ENCODE assay signal across 9 cellular contexts in the genomic region with DNA sequence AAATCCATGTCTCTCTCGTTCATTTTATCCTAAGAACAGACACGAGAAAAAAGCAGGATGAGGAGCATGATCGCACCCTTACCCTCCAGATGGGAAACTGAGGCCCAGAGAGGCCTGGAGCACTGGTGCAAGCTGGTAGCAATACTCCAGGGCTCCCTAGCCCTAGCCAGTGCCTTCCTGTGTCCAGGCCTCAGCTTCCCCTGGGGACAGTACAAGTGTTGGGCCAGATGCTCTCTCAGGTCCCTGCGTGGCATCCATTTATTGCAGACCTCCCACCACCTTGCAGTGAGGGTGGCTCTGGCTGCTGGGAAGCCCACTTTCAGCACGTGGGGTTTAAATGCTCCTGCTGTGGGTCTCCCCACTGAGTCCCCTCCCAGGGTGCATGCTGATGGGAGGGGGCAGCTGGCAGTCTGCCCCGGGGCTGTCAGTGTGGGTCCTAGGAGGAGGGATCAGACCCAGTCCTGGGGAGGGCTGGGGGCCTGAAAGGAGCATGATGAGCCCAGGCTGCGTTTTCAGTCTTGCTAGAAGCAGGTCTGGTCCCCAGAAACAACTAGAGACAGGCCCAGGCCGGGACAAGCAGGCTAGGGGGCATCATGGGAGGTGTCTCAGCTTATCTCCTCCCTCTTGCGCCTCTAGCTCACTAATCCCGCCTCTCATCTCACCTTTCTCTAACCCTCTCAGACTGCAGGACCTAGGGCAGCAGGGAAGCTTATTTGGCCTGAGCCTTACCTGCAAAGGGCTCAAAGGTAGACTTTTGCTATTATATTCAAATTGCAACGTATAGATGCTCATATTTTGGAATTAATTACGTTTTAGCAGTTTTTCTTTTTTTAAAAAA. TPM values are rescaled to one million over a fixed set of nuclear protein-coding genes. Genes with fewer than 3 reads are reported as not detected.
DNase-seq lines count a peak whose midpoint lies in the region; ATAC-seq and TF ChIP-seq lines count a peak whose summit lies in the region.
"Had no signal": no experiment of that assay in that cellular context is flagged by ENCODE, and none has a peak within 500 bp of the region (broad histone marks: within the 10 kb centered on the region; RNA-seq: fewer than 3 reads in every experiment).

No MANE protein-coding gene starts in this region.

- H3K4me2 ChIP-seq in OCI-LY7 (ENCODE audit: low read length) (peak overlapping the region; percentile 80), skeletal muscle satellite cell (ENCODE audit: low read length) (peak overlapping the region; percentile 98)

- ATAC-seq in HG03469 (IDR thresholded peaks at IDR 0.05; ENCODE audit: unreplicated experiment) (no peak), GM21526 (IDR thresholded peaks at IDR 0.05; ENCODE audit: low FRiP score, unreplicated experiment) (no peak)

- H3K9me2 ChIP-seq in OCI-LY7 (ENCODE audit: insufficient read depth, low read length) = no peaks in the 10 kb centered on the region

- CTCF ChIA-PET in OCI-LY7 (lab: Charles Lee; ENCODE audit: unreplicated experiment) = interaction anchor here (0.6 to 0.7 kb wide), 2 partner anchors 24 to 28 kb away, joined by 3 read pairs; no protein-coding TSS in a partner anchor

- intact Hi-C loops in OCI-LY7 (cut with micrococcal nuclease; ENCODE audit: unreplicated experiment) = loop anchor here (2.0 kb wide), 1 partner anchor 98 kb away; no protein-coding TSS in a partner anchor

- peak overlapping the region; percentile 78 for H3K27ac ChIP-seq in OCI-LY7 (ENCODE audit: low read depth, low read length, poor library complexity, severe bottlenecking)

- peaks cover 25% of the 10 kb centered on the region for H3K79me2 ChIP-seq in OCI-LY7 (ENCODE audit: insufficient read depth, low read depth, low read length)

- H3K4me3 ChIP-seq in OCI-LY7 (ENCODE audit: low read depth, low read length, poor library complexity, severe bottlenecking) (peak overlapping the region; percentile 96), epithelial cell of proximal tubule (ENCODE audit: low read depth, low read length) (peak overlapping the region; percentile 14), skeletal muscle satellite cell (ENCODE audit: low read length) (peak overlapping the region; percentile 89)

- H3K36me3 ChIP-seq in OCI-LY7 (ENCODE audit: insufficient read depth, low read length) (peaks cover 35% of the 10 kb centered on the region), skeletal muscle satellite cell (ENCODE audit: insufficient read depth, low read length) (peaks cover 31% of the 10 kb centered on the region)

- H3K27me3 ChIP-seq in skeletal muscle satellite cell (ENCODE audit: control insufficient read depth, insufficient read depth, low read length) = no peaks in the 10 kb centered on the region
- H3K27me3 ChIP-seq: right lobe of liver had no signal

- H3K9me3 ChIP-seq in OCI-LY7 (ENCODE audit: low read length) (no peaks in the 10 kb centered on the region), skeletal muscle satellite cell (replicated peaks; ENCODE audit: low read length) (no peaks in the 10 kb centered on the region)
- H3K9me3 ChIP-seq: right lobe of liver had no signal

- H2AFZ ChIP-seq in OCI-LY7 (ENCODE audit: low read length) = peak overlapping the region; percentile 84; the same call in 1 of the 2 replicates

- BruUV-seq in OCI-LY7 (replicated peaks; lab: Mats Ljungman, UMichigan) = TSS peak; percentile 56

- DNase-seq in NCI-H82 (lab: John Stamatoyannopoulos, UW) = peak; percentile 55
- no peak for DNase-seq in NCI-H82 treated with DMSO at 0.1 percent for 48 hours (lab: John Stamatoyannopoulos, UW; ENCODE audit: unreplicated experiment)
- DNase-seq in OCI-LY7 (ENCODE audit: low spot score) = peak; percentile 51
- no peak for DNase-seq in epithelial cell of proximal tubule (ENCODE audit: low read depth)
- DNase-seq in GM10266 (ENCODE audit: extremely low spot score) = no peak

- TF ChIP-seq CTCF in OCI-LY7 (conservative IDR thresholded peaks at IDR 0.05; ENCODE audit: low read length) (no peak), epithelial cell of proximal tubule (conservative IDR thresholded peaks at IDR 0.05; ENCODE audit: low read depth, low read length) (no peak), GM10266 (IDR thresholded peaks at IDR 0.05; ENCODE audit: control insufficient read depth, insufficient read depth, low read depth, missing control alignments) (no peak)

- H3K9ac ChIP-seq in skeletal muscle satellite cell (ENCODE audit: low read depth, low read length) = peak overlapping the region; percentile 32

- peaks cover 13% of the 10 kb centered on the region for H4K20me1 ChIP-seq in OCI-LY7 (ENCODE audit: insufficient read depth, low read length)

- H3K4me1 ChIP-seq in OCI-LY7 (ENCODE audit: insufficient read depth, low read length, poor library complexity, severe bottlenecking) (peaks cover 30% of the 10 kb centered on the region), skeletal muscle satellite cell (ENCODE audit: control insufficient read depth, insufficient read depth, low read length) (peaks cover 26% of the 10 kb centered on the region)

- POLR2A ChIA-PET in OCI-LY7 (lab: Charles Lee) = interaction anchor here (1.1 to 1.7 kb wide), 3 partner anchors 10 to 65 kb away, joined by 4 to 5 read pairs (median 4); no protein-coding TSS in a partner anchor

RNA-seq across cellular contexts. Expression of a gene that starts 0.7 kb away (rescaled TPM):
- total RNA-seq in OCI-LY7 (2014; rRNA removed; shearing (Covaris generic)) = 44.8 and 55.7 TPM in 2 replicates
- total RNA-seq in OCI-LY7 (2022) = 103 and 121 TPM in 2 replicates
- 62.0 and 99.4 TPM in 2 replicates for total RNA-seq in epithelial cell of proximal tubule
- total RNA-seq in skeletal muscle satellite cell (2012; rRNA removed) = 56.0 and 66.0 TPM in 2 replicates

Comparison
In these comparisons a context has a peak if more than half of its experiments do, and no peak if none do; other contexts are left out.
1. DNase-seq: peak in NCI-H82 (single experiment) and OCI-LY7 (single experiment); none in NCI-H82 treated with DMSO at 0.1 percent for 48 hours (single experiment), epithelial cell of proximal tubule (single experiment) and GM10266 (single experiment).
2. H3K4me3 ChIP-seq: peak in every context shown above with its lines; median percentile 96 in OCI-LY7; 89 in skeletal muscle satellite cell; 14 in epithelial cell of proximal tubule.